In the genomic region with DNA sequence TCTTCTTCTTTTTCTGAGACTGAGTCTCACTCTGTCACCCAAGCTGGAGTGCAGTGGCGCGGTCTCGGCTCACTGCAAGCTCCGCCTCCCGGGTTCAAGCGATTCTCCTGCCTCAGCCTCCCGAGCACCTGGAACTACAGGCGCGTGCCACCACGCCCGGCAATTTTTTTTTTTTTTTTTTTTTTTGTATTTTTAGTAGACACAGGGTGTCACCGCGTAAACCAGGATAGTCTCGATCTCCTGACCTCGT, we compare ENCODE assay signal across 1 cellular context.
A peak's percentile ranks its signal among the peaks of the same experiment; 100 is the strongest.
TF ChIP-seq lines count a peak whose summit lies in the region.

A gene (plus strand): TSS at position 188 of the 250 bp plus-strand sequence. CDS start 4,913 bp downstream, outside the sequence.

TF ChIP-seq in HEK293, 187 proteins besides CTCF, POLR2A, EP300 and RAD21 (continued from another document):
- TF ChIP-seq, protein P1, sequence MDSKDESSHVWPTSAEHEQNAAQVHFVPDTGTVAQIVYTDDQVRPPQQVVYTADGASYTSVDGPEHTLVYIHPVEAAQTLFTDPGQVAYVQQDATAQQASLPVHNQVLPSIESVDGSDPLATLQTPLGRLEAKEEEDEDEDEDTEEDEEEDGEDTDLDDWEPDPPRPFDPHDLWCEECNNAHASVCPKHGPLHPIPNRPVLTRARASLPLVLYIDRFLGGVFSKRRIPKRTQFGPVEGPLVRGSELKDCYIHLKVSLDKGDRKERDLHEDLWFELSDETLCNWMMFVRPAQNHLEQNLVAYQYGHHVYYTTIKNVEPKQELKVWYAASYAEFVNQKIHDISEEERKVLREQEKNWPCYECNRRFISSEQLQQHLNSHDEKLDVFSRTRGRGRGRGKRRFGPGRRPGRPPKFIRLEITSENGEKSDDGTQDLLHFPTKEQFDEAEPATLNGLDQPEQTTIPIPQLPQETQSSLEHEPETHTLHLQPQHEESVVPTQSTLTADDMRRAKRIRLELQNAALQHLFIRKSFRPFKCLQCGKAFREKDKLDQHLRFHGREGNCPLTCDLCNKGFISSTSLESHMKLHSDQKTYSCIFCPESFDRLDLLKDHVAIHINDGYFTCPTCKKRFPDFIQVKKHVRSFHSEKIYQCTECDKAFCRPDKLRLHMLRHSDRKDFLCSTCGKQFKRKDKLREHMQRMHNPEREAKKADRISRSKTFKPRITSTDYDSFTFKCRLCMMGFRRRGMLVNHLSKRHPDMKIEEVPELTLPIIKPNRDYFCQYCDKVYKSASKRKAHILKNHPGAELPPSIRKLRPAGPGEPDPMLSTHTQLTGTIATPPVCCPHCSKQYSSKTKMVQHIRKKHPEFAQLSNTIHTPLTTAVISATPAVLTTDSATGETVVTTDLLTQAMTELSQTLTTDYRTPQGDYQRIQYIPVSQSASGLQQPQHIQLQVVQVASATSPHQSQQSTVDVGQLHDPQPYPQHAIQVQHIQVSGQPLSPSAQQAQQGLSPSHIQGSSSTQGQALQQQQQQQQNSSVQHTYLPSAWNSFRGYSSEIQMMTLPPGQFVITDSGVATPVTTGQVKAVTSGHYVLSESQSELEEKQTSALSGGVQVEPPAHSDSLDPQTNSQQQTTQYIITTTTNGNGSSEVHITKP (tag by site-specific recombination; IDR thresholded peaks at IDR 0.05): peak; percentile 15
